Comparison of ENCODE assay signal across 17 cellular contexts in the genomic region with DNA sequence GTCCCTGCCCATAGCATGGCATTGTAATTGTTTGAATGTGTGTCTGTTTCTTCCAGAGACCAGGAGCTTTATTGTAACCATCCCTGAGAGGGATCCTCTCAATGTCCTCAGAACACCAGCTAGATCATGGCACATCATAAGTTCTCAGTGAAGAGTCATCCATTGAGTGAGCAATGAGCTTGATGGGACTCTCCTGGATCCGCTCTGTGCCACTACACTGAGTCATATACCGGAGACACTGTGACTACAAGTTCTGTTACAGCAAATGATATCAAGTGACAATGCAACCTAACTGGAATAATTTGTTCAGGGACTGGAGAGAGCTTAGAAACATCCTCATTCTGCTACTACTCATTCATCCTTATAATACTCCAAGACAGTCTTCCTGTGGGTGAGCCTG.
"Had no signal": no experiment of that assay in that cellular context is flagged by ENCODE, and none has a peak within 500 bp of the region (broad histone marks: within the 10 kb centered on the region; RNA-seq: fewer than 3 reads in every experiment).

No MANE protein-coding gene starts in this region.

- H3K27ac Mint-ChIP-seq: activated CD4-positive, alpha-beta T cell treated with anti-CD3 and anti-CD28 coated beads, Interleukin-2, amount 10 ng/mL, durations not matched to agents 7 days and 5 days; activated naive CD4-positive, alpha-beta T cell treated with anti-CD3 and anti-CD28 coated beads for 36 hours; activated T-helper 2 cell treated with anti-CD3 and anti-CD28 coated beads, Interferon-gamma antibody, Interleukin-2, Interleukin-4, amounts not matched to agents 10 μg/mL and 5 μg/mL and 100 μg/mL, durations not matched to agents 14 hours and 24 hours and 36 hours; natural killer cell had no signal

- ATAC-seq: lower lobe of right lung, natural killer cell, pancreas, sciatic nerve had no signal

- H3K4me3 Mint-ChIP-seq: activated CD4-positive, alpha-beta T cell treated with anti-CD3 and anti-CD28 coated beads, Interleukin-2, amount 10 ng/mL, durations not matched to agents 7 days and 5 days; activated naive CD4-positive, alpha-beta T cell treated with anti-CD3 and anti-CD28 coated beads for 36 hours; natural killer cell had no signal

- H3K9me3 Mint-ChIP-seq: activated CD4-positive, alpha-beta T cell treated with anti-CD3 and anti-CD28 coated beads, Interleukin-2, amount 10 ng/mL, durations not matched to agents 7 days and 5 days; activated naive CD4-positive, alpha-beta T cell treated with anti-CD3 and anti-CD28 coated beads for 36 hours; activated T-helper 2 cell treated with anti-CD3 and anti-CD28 coated beads, Interferon-gamma antibody, Interleukin-2, Interleukin-4, amounts not matched to agents 10 μg/mL and 5 μg/mL and 100 μg/mL, durations not matched to agents 14 hours and 24 hours and 36 hours; natural killer cell had no signal

- H3K4me1 Mint-ChIP-seq: activated CD4-positive, alpha-beta T cell treated with anti-CD3 and anti-CD28 coated beads, Interleukin-2, amount 10 ng/mL, durations not matched to agents 7 days and 5 days; natural killer cell had no signal

- DNase-seq: activated CD4-positive, alpha-beta T cell treated with anti-CD3 and anti-CD28 coated beads, Interleukin-2, amount 10 ng/mL, durations not matched to agents 7 days and 5 days; activated CD4-positive, CD25-positive, alpha-beta regulatory T cell; activated naive CD4-positive, alpha-beta T cell treated with anti-CD3 and anti-CD28 coated beads for 36 hours; activated T-cell treated with anti-CD3 and anti-CD28 coated beads for 4 hours; cortex of kidney; effector CD4-positive, alpha-beta T cell; islet precursor cell; lower lobe of right lung; natural killer cell; pancreas; stimulated activated naive CD4-positive, alpha-beta T cell; substantia nigra; T-helper 1 cell; T-helper 9 cell had no signal

- H3K36me3 Mint-ChIP-seq: natural killer cell had no signal

- FAIRE-seq: astrocyte, pancreas had no signal
